ENCODE assay signal across 8 cellular contexts in the genomic region with DNA sequence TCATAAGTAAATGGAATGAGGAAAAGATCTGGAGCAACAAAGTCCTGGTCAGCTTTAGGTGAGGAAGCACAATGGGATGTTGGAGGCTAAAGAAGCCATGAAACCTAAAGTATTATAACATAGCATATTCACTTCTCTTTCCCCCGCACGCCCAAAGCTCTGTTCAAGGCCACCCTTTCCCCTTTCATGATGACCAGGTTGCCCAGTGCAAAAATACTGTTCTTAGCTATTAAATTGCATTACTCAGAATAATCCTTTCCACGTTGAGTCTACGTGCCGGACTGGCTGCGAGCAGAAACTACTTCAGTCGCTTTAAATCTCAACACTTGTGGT. TPM values are rescaled to one million over a fixed set of nuclear protein-coding genes. Genes with fewer than 3 reads are reported as not detected.
DNase-seq lines count a peak whose midpoint lies in the region; ATAC-seq and TF ChIP-seq lines count a peak whose summit lies in the region.

No MANE protein-coding gene starts in this region.

- H3K27me3 ChIP-seq in PC-3 (ENCODE audit: low read length) (no peaks in the 10 kb centered on the region), esophagus (ENCODE audit: control insufficient read depth in 1 of 2, insufficient read depth in 2 of 2, low read length in 2 of 2) (no peaks in the 10 kb centered on the region), trophoblast cell (ENCODE audit: insufficient read depth, low read length) (no peaks in the 10 kb centered on the region)

- BruUV-seq in PC-3 (replicated peaks; lab: Mats Ljungman, UMichigan) = TSS peak; percentile 91

- peak overlapping the region; percentile 92 for H3K4me2 ChIP-seq in PC-3 (ENCODE audit: low read length)
- H3K4me2 ChIP-seq in trophoblast cell (ENCODE audit: low read length) = peak overlapping the region; percentile 80

- no peak overlapping the region for H3K18ac ChIP-seq in trophoblast cell (ENCODE audit: low read length)

- peak overlapping the region; percentile 31 for H4K91ac ChIP-seq in trophoblast cell (ENCODE audit: low read depth, low read length)

- no peak overlapping the region for H2BK12ac ChIP-seq in trophoblast cell (ENCODE audit: low read length)

- H3K9ac ChIP-seq in PC-3 (ENCODE audit: low read length) = peak overlapping the region; percentile 74
- no peak overlapping the region for H3K9ac ChIP-seq in trophoblast cell (ENCODE audit: low read length)

- H3K36me3 ChIP-seq in PC-3 (ENCODE audit: low read depth, low read length) (no peaks in the 10 kb centered on the region; the same call in 1 of the 2 replicates), esophagus (ENCODE audit: control insufficient read depth in 2 of 2, insufficient read depth in 2 of 2, low read length in 1 of 2) (no peaks in the 10 kb centered on the region), trophoblast cell (ENCODE audit: control insufficient read depth in 1 of 2, insufficient read depth in 2 of 2, low read length in 2 of 2) (peaks cover 0 to 2% of the 10 kb centered on the region in 2 experiments)

- no peak overlapping the region for H2BK5ac ChIP-seq in trophoblast cell (ENCODE audit: low read depth, low read length, poor library complexity)

- POLR2A ChIA-PET in PC-3 (lab: Charles Lee; ENCODE audit: unreplicated experiment) = interaction anchor here (0.5 to 1.0 kb wide), 7 partner anchors 15 to 154 kb away, joined by 3 to 9 read pairs (median 4); no protein-coding TSS in a partner anchor

- ATAC-seq in PC-3 (no peak), HG02981 (IDR thresholded peaks at IDR 0.05; ENCODE audit: unreplicated experiment) (no peak), HG02678 (IDR thresholded peaks at IDR 0.05; ENCODE audit: unreplicated experiment) (no peak)

- peak overlapping the region; percentile 67 for H2AFZ ChIP-seq in PC-3 (ENCODE audit: low read length)
- H2AFZ ChIP-seq in trophoblast cell (ENCODE audit: insufficient read depth, low read length, poor library complexity) = peak overlapping the region; percentile 27

- peaks cover 49% of the 10 kb centered on the region for H3K4me1 ChIP-seq in PC-3 (ENCODE audit: insufficient read depth, low read length)
- peaks cover 0 to 2% of the 10 kb centered on the region in 2 donors for H3K4me1 ChIP-seq in esophagus (ENCODE audit: control insufficient read depth in 2 of 2, insufficient read depth in 2 of 2, low read length in 1 of 2)
- peaks cover 2 to 17% of the 10 kb centered on the region in 2 experiments for H3K4me1 ChIP-seq in trophoblast cell (ENCODE audit: control insufficient read depth in 1 of 2, insufficient read depth in 2 of 2, low read length in 2 of 2)

- peaks cover 13% of the 10 kb centered on the region for H3K79me1 ChIP-seq in trophoblast cell (ENCODE audit: low read length)

- no peaks in the 10 kb centered on the region for H3K9me2 ChIP-seq in PC-3 (replicated peaks; ENCODE audit: low read length)

- H4K8ac ChIP-seq in trophoblast cell (ENCODE audit: low read depth, low read length) = peak overlapping the region; percentile 42

- CTCF ChIA-PET in PC-3 (lab: Charles Lee) = interaction anchor here (0.6 to 2.8 kb wide), 15 partner anchors 23 to 284 kb away, joined by 3 to 76 read pairs (median 4); a partner anchor contains a TSS

- H3K4ac ChIP-seq in trophoblast cell (ENCODE audit: low read depth, low read length) = no peak overlapping the region

- H3K79me2 ChIP-seq in PC-3 (ENCODE audit: low read length) (peaks cover 40% of the 10 kb centered on the region), trophoblast cell (ENCODE audit: control insufficient read depth, insufficient read depth, low read length, poor library complexity) (peaks cover 5% of the 10 kb centered on the region)

- intact Hi-C loops in PC-3 (cut with micrococcal nuclease) = loop anchor here (2.0 to 5.0 kb wide), 4 partner anchors 17 to 199 kb away; a partner anchor contains a TSS

- H4K12ac ChIP-seq in trophoblast cell (ENCODE audit: low read depth, low read length) = no peak overlapping the region

- 9 to 13% methylated on average over 7 of the region's 7 CpGs for WGBS in esophagus, 2 donors
- no CpG with 5 or more reads among the region's 7 CpGs for WGBS in trophoblast cell (ENCODE audit: extremely low coverage, insufficient coverage, insufficient read length)

- H3K4me3 ChIP-seq in GM08714 (ENCODE audit: low read length) = peak overlapping the region; percentile 72
- H3K4me3 ChIP-seq in PC-3 (ENCODE audit: low read length) = peak overlapping the region; percentile 81
- H3K4me3 ChIP-seq in esophagus (ENCODE audit: low read depth in 1 of 2, low read length in 2 of 2) = peak overlapping the region; percentile 77 to 83
- H3K4me3 ChIP-seq in trophoblast cell (ENCODE audit: low read depth, low read length) = peak overlapping the region; percentile 61

- DNase-seq in PC-3 (no peak), trophoblast cell (no peak), cerebellar cortex (ENCODE audit: low spot score) (no peak), H4 (ENCODE audit: low spot score) (no peak)

- no peak for TF ChIP-seq CTCF in PC-3 (conservative IDR thresholded peaks at IDR 0.05; ENCODE audit: low read depth, low read length)

- H2BK120ac ChIP-seq in trophoblast cell (ENCODE audit: insufficient read depth, low read length, poor library complexity) = no peak overlapping the region

- 0 out of 2 replicates have a peak, but pooled peaks cover 4% of the 10 kb centered on the region for H4K20me1 ChIP-seq in PC-3 (ENCODE audit: low read length)

- H3K9me3 ChIP-seq in PC-3 (ENCODE audit: low read length) (no peaks in the 10 kb centered on the region), esophagus (ENCODE audit: control insufficient read depth in 2 of 2, insufficient read depth in 1 of 2, low read depth in 1 of 2, low read length in 1 of 2) (no peaks in the 10 kb centered on the region), trophoblast cell (ENCODE audit: insufficient read depth, low read depth, low read length) (no peaks in the 10 kb centered on the region)

- peak overlapping the region; percentile 46 for H3K27ac ChIP-seq in PC-3 (ENCODE audit: low read length)
- H3K27ac ChIP-seq in esophagus (ENCODE audit: low read depth in 2 of 2, low read length in 1 of 2) = peak overlapping the region; percentile 93
- H3K27ac ChIP-seq in trophoblast cell (ENCODE audit: low read depth, low read length) = peak overlapping the region; percentile 69

- H3K14ac ChIP-seq in trophoblast cell (ENCODE audit: low read length) = no peak overlapping the region

- H3F3A ChIP-seq in PC-3 (ENCODE audit: low read length, unreplicated experiment) = no peaks in the 10 kb centered on the region

- H2AK5ac ChIP-seq in trophoblast cell (ENCODE audit: low read length) = no peak overlapping the region

- H3K23ac ChIP-seq in trophoblast cell (ENCODE audit: low read length) = no peak overlapping the region

RNA-seq across cellular contexts. Expression of a gene that starts 0.6 kb away (rescaled TPM):
- 23.8 and 29.1 TPM in 2 replicates for total RNA-seq in PC-3 (2014; rRNA removed)
- polyA plus RNA-seq in esophagus = 10 to 100 TPM; 11.9 to 57.3 TPM
- polyA plus RNA-seq in trophoblast cell (2013) = 19.2 and 19.4 TPM in 2 replicates
- 4.1 and 4.4 TPM in 2 replicates for total RNA-seq in H4 (2014; rRNA removed; shearing (Covaris generic))

RNA-seq across cellular contexts. Expression of a gene that starts 54.2 kb away (rescaled TPM):
- 8.1 and 13.7 TPM in 2 replicates for total RNA-seq in PC-3 (2014; rRNA removed)
- polyA plus RNA-seq in esophagus = 10 to 100 TPM; 27.9 to 39.4 TPM
- polyA plus RNA-seq in trophoblast cell (2013) = 6.6 and 7.8 TPM in 2 replicates
- 9.2 and 9.4 TPM in 2 replicates for total RNA-seq in H4 (2014; rRNA removed; shearing (Covaris generic))
